ENCODE assay signal across 8 cellular contexts in the genomic region with DNA sequence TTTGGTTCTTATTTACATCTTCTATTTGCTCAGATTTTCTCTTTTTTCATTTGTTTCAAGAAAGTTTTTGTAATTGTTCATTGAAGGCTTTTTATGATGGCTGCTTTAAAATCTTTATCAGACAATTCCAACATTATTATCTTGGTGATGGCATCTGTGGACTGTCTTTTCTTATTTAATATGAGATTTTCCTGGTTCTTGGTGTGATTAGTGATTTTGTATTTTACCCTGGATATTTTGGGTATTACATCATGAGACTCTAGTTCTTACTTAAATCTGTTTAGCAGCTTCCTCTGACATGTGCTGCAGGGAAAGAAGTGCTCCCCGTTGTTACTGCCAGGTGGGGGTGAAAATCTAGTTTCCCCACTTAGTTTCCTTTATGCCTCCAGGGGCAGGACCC.
"Had no signal": no experiment of that assay in that cellular context is flagged by ENCODE, and none has a peak within 500 bp of the region (broad histone marks: within the 10 kb centered on the region; RNA-seq: fewer than 3 reads in every experiment).

No MANE protein-coding gene starts in this region.

- H3K9ac ChIP-seq: KMS-11 had no signal

- H3K27me3 Mint-ChIP-seq: IgD-negative memory B cell had no signal

- H3K4me2 ChIP-seq: KMS-11 had no signal

- DNase-seq: IMR-90, KBM-7, KG1 had no signal

- H3K4me3 Mint-ChIP-seq: IgD-negative memory B cell had no signal

- ATAC-seq: HepG2, K562 had no signal

- H3K4me1 Mint-ChIP-seq: IgD-negative memory B cell had no signal

- H3K4me3 ChIP-seq: K562 had no signal

- H3K9me3 Mint-ChIP-seq: IgD-negative memory B cell had no signal

- H3K27ac Mint-ChIP-seq: IgD-negative memory B cell had no signal

- H3K27ac ChIP-seq: HL-60, KMS-11 had no signal

- H3K36me3 Mint-ChIP-seq: IgD-negative memory B cell had no signal
